ENCODE assay signal across 23 cellular contexts in genomic region chr6:90113389-90113788, GRCh38.
"Had no signal": no experiment of that assay in that cellular context is flagged by ENCODE, and none has a peak within 500 bp of the region (broad histone marks: within the 10 kb centered on the region; RNA-seq: fewer than 3 reads in every experiment).

No MANE protein-coding gene starts in this region.

- H3K27ac Mint-ChIP-seq: activated T-helper 1 cell treated with anti-CD3 and anti-CD28 coated beads, Interleukin-12 subunit alpha, Interleukin-12 subunit beta, Interleukin-2, Interleukin-4 antibody, amounts not matched to agents 30 ng/mL and 10 ng/mL and 1 ng/mL, durations not matched to agents 14 hours and 24 hours and 36 hours; type B pancreatic cell had no signal

- H3K4me3 Mint-ChIP-seq: activated T-helper 1 cell treated with anti-CD3 and anti-CD28 coated beads, Interleukin-12 subunit alpha, Interleukin-12 subunit beta, Interleukin-2, Interleukin-4 antibody, amounts not matched to agents 30 ng/mL and 10 ng/mL and 1 ng/mL, durations not matched to agents 14 hours and 24 hours and 36 hours; neural crest cell; type B pancreatic cell had no signal

- H3K27me3 Mint-ChIP-seq: type B pancreatic cell had no signal

- H3K4me1 ChIP-seq: body of pancreas, gastroesophageal sphincter, heart left ventricle, right lobe of liver, testis had no signal

- DNase-seq: activated CD4-positive, alpha-beta T cell treated with anti-CD3 and anti-CD28 coated beads for 4 hours; activated CD4-positive, alpha-beta T cell treated with anti-CD3 and anti-CD28 coated beads, Interleukin-2, amount 50 U/mL, for 48 hours; activated gamma-delta T cell; anterior cingulate cortex; body of pancreas; cortex of kidney; heart left ventricle; islet precursor cell; left cardiac atrium; mesenchymal stem cell; occipital lobe; right lobe of liver; stimulated activated CD4-positive, alpha-beta T cell treated with anti-CD3 and anti-CD28 coated beads, Interleukin-1b, Interleukin-23, amount 100 ng/mL, for 48 hours; T-helper 1 cell; T-helper 9 cell; testis had no signal

- ATAC-seq: body of pancreas, gastroesophageal sphincter, heart left ventricle, left cardiac atrium, right lobe of liver had no signal

- H3K4me3 ChIP-seq: body of pancreas, cardiac muscle cell, gastroesophageal sphincter, heart left ventricle, right lobe of liver, skin epidermis, testis had no signal

- H3K27me3 ChIP-seq: body of pancreas, cardiac muscle cell, gastroesophageal sphincter, heart left ventricle, right lobe of liver, testis had no signal

- H3K9me3 ChIP-seq: body of pancreas, right lobe of liver, testis had no signal

- H3K27ac ChIP-seq: body of pancreas, cardiac muscle cell, epithelial cell of prostate, gastroesophageal sphincter, heart left ventricle, right lobe of liver, skin epidermis, testis had no signal

- H3K36me3 ChIP-seq: cardiac muscle cell, gastroesophageal sphincter, heart left ventricle, right lobe of liver had no signal
